ENCODE assay signal across 1 cellular context in genomic region chr11:371716-372590, GRCh38.
TF ChIP-seq lines count a peak whose summit lies in the region.

No MANE protein-coding gene starts in this region.

TF ChIP-seq in GM23338, 12 proteins besides CTCF, POLR2A, EP300 and RAD21:
- TF ChIP-seq ZNF462 (CRISPR knock-in tag; IDR thresholded peaks at IDR 0.05) (no peak), EZH2 (IDR thresholded peaks at IDR 0.05; ENCODE audit: low read depth, unreplicated experiment) (no peak), CREB1 (CRISPR knock-in tag; IDR thresholded peaks at IDR 0.05; ENCODE audit: low read depth) (no peak), ETS1 (IDR thresholded peaks at IDR 0.05) (no peak), STAT1 (IDR thresholded peaks at IDR 0.05; ENCODE audit: unreplicated experiment) (no peak), NANOG (IDR thresholded peaks at IDR 0.05; ENCODE audit: borderline replicate concordance) (no peak), ZNF114 (CRISPR knock-in tag; IDR thresholded peaks at IDR 0.05) (no peak), POLR2AphosphoS5 (IDR thresholded peaks at IDR 0.05; ENCODE audit: low read depth) (no peak), JUNB (IDR thresholded peaks at IDR 0.05; ENCODE audit: unreplicated experiment) (no peak), EZH2phosphoT487 (IDR thresholded peaks at IDR 0.05; ENCODE audit: unreplicated experiment) (no peak), ZNF331 (CRISPR knock-in tag; IDR thresholded peaks at IDR 0.05; ENCODE audit: low read depth) (no peak)
- TF ChIP-seq, protein P1, sequence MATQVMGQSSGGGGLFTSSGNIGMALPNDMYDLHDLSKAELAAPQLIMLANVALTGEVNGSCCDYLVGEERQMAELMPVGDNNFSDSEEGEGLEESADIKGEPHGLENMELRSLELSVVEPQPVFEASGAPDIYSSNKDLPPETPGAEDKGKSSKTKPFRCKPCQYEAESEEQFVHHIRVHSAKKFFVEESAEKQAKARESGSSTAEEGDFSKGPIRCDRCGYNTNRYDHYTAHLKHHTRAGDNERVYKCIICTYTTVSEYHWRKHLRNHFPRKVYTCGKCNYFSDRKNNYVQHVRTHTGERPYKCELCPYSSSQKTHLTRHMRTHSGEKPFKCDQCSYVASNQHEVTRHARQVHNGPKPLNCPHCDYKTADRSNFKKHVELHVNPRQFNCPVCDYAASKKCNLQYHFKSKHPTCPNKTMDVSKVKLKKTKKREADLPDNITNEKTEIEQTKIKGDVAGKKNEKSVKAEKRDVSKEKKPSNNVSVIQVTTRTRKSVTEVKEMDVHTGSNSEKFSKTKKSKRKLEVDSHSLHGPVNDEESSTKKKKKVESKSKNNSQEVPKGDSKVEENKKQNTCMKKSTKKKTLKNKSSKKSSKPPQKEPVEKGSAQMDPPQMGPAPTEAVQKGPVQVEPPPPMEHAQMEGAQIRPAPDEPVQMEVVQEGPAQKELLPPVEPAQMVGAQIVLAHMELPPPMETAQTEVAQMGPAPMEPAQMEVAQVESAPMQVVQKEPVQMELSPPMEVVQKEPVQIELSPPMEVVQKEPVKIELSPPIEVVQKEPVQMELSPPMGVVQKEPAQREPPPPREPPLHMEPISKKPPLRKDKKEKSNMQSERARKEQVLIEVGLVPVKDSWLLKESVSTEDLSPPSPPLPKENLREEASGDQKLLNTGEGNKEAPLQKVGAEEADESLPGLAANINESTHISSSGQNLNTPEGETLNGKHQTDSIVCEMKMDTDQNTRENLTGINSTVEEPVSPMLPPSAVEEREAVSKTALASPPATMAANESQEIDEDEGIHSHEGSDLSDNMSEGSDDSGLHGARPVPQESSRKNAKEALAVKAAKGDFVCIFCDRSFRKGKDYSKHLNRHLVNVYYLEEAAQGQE (IDR thresholded peaks at IDR 0.05; ENCODE audit: unreplicated experiment), result no peak
